22 cellular contexts compared by ENCODE assay signal in the genomic region with DNA sequence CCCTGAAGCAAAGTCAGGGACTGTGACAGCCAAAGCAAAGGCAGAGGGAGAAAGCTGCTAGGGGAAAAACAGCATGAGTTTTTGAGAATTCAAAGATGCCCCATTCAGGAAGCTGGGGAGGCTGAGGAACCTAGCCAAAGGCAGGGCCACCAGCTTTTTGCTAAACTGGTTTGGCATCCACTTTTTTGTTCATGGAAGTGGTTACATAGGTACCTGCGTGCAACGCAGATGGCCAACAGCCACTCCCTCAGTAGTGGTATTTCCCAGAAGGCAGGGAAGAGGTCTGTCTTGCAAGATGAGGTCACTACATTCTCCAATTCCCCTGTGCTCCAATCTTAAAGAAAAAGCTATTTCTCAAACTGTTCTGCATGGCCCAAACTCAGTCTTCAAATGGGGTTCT. TPM values are rescaled to one million over a fixed set of nuclear protein-coding genes. Genes with fewer than 3 reads are reported as not detected.
A peak's percentile ranks its signal among the peaks of the same experiment; 100 is the strongest.
DNase-seq lines count a peak whose midpoint lies in the region; ATAC-seq and TF ChIP-seq lines count a peak whose summit lies in the region.
"Had no signal": no experiment of that assay in that cellular context is flagged by ENCODE, and none has a peak within 500 bp of the region (broad histone marks: within the 10 kb centered on the region; RNA-seq: fewer than 3 reads in every experiment).

No MANE protein-coding gene starts in this region.

- H3K27me3 Mint-ChIP-seq in glutamatergic neuron (ENCODE audit: unreplicated experiment): peaks cover 6% of the 10 kb centered on the region

- DNase-seq in NCI-H345 (lab: John Stamatoyannopoulos, UW): peak; percentile 20
- DNase-seq in NCI-H345 treated with DMSO at 0.1 percent for 48 hours (lab: John Stamatoyannopoulos, UW; ENCODE audit: unreplicated experiment): no peak
- peak in 1 of 2 donors; percentile 30 for DNase-seq in breast epithelium (ENCODE audit: low spot score in 2 of 2)
- DNase-seq in left colon: no peak
- no peak for DNase-seq in upper lobe of right lung
- DNase-seq in glutamatergic neuron: no peak
- no peak for DNase-seq in activated CD4-positive, alpha-beta T cell treated with anti-CD3 and anti-CD28 coated beads for 1 hour
- DNase-seq: activated T-cell treated with anti-CD3 and anti-CD28 coated beads, Interleukin-2, amount 50 U/mL, for 48 hours; effector memory CD8-positive, alpha-beta T cell; HCEC 1CT; hypothalamus; kidney glomerular epithelial cell; NCI-H510A treated with DMSO at 0.1 percent for 48 hours; psoas muscle; SJCRH30; small intestine; stimulated activated CD4-positive, alpha-beta T cell treated with anti-CD3 and anti-CD28 coated beads, Interleukin-4, amount 100 ng/mL, for 24 hours had no signal

- H3K27ac Mint-ChIP-seq in glutamatergic neuron (ENCODE audit: unreplicated experiment): no peak overlapping the region
- H3K27ac Mint-ChIP-seq: activated naive CD4-positive, alpha-beta T cell treated with anti-CD3 and anti-CD28 coated beads, Interleukin-2, amount 50 U/mL, for 24 hours; effector memory CD8-positive, alpha-beta T cell had no signal

- H3K4me1 Mint-ChIP-seq in glutamatergic neuron (ENCODE audit: low read depth, unreplicated experiment): peaks cover 3% of the 10 kb centered on the region
- H3K4me1 Mint-ChIP-seq: activated naive CD4-positive, alpha-beta T cell treated with anti-CD3 and anti-CD28 coated beads, Interleukin-2, amount 50 U/mL, for 24 hours had no signal

- H3K36me3 ChIP-seq in breast epithelium: no peaks in the 10 kb centered on the region
- no peaks in the 10 kb centered on the region for H3K36me3 ChIP-seq in upper lobe of right lung
- H3K36me3 ChIP-seq: BLaER1 treated with 17β-estradiol and CSF1 and Interleukin-3, amounts not matched to agents 10 nM and 100 nM; SJCRH30 had no signal

- no peaks in the 10 kb centered on the region for H3K4me1 ChIP-seq in breast epithelium
- H3K4me1 ChIP-seq in upper lobe of right lung: no peaks in the 10 kb centered on the region
- H3K4me1 ChIP-seq: A549; BLaER1 treated with 17β-estradiol and CSF1 and Interleukin-3, amounts not matched to agents 10 nM and 100 nM; psoas muscle; SJCRH30 had no signal

- H3K27me3 ChIP-seq in breast epithelium (no peaks in the 10 kb centered on the region), upper lobe of right lung (no peaks in the 10 kb centered on the region)
- H3K27me3 ChIP-seq: BLaER1 treated with 17β-estradiol and CSF1 and Interleukin-3, amounts not matched to agents 10 nM and 100 nM; SJCRH30 had no signal

- no peaks in the 10 kb centered on the region for H3K9me3 Mint-ChIP-seq in glutamatergic neuron (ENCODE audit: unreplicated experiment)
- H3K9me3 Mint-ChIP-seq: activated naive CD4-positive, alpha-beta T cell treated with anti-CD3 and anti-CD28 coated beads, Interleukin-2, amount 50 U/mL, for 24 hours; effector memory CD8-positive, alpha-beta T cell had no signal

- TF ChIP-seq POLR2A in breast epithelium (IDR thresholded peaks at IDR 0.05): no peak

- H3K27ac ChIP-seq in breast epithelium (peak overlapping the region; percentile 55 to 74), upper lobe of right lung (no peak overlapping the region)
- H3K27ac ChIP-seq: A549; BLaER1 treated with 17β-estradiol and CSF1 and Interleukin-3, amounts not matched to agents 10 nM and 100 nM; psoas muscle; SJCRH30 had no signal

- H3K36me3 Mint-ChIP-seq in glutamatergic neuron (ENCODE audit: unreplicated experiment): no peaks in the 10 kb centered on the region
- H3K36me3 Mint-ChIP-seq: activated naive CD4-positive, alpha-beta T cell treated with anti-CD3 and anti-CD28 coated beads, Interleukin-2, amount 50 U/mL, for 24 hours had no signal

- no peak overlapping the region for H3K4me3 ChIP-seq in breast epithelium
- H3K4me3 ChIP-seq in upper lobe of right lung: no peak overlapping the region
- H3K4me3 ChIP-seq: A549; BLaER1 treated with 17β-estradiol and CSF1 and Interleukin-3, amounts not matched to agents 10 nM and 100 nM; psoas muscle; SJCRH30 had no signal

- H3K4me3 Mint-ChIP-seq in glutamatergic neuron (ENCODE audit: unreplicated experiment): no peak overlapping the region
- H3K4me3 Mint-ChIP-seq: activated naive CD4-positive, alpha-beta T cell treated with anti-CD3 and anti-CD28 coated beads, Interleukin-2, amount 50 U/mL, for 24 hours; effector memory CD8-positive, alpha-beta T cell had no signal

- TF ChIP-seq CTCF in breast epithelium (IDR thresholded peaks at IDR 0.05) (no peak), upper lobe of right lung (IDR thresholded peaks at IDR 0.05) (no peak), glutamatergic neuron (IDR thresholded peaks at IDR 0.05; ENCODE audit: partially characterized antibody, unreplicated experiment) (no peak)

- H3K9me3 ChIP-seq in breast epithelium: no peaks in the 10 kb centered on the region
- no peaks in the 10 kb centered on the region for H3K9me3 ChIP-seq in upper lobe of right lung
- H3K9me3 ChIP-seq: A549; BLaER1 treated with 17β-estradiol and CSF1 and Interleukin-3, amounts not matched to agents 10 nM and 100 nM; psoas muscle; SJCRH30 had no signal

- intact Hi-C loops in breast epithelium (cut with DNase I; ENCODE audit: low total_unique reads): no loop called here
- intact Hi-C loops in left colon (cut with DNase I, micrococcal nuclease): no loop called here
- intact Hi-C loops in upper lobe of right lung (cut with DNase I): no loop called here

- ATAC-seq in left colon: peak; percentile 25
- ATAC-seq in upper lobe of right lung: peak; percentile 69
- ATAC-seq in HG03139 (IDR thresholded peaks at IDR 0.05; ENCODE audit: unreplicated experiment): no peak
- ATAC-seq: A549; effector memory CD8-positive, alpha-beta T cell; HepG2; psoas muscle had no signal

RNA-seq across cellular contexts. Expression of gene MYO5B, which starts 33.1 kb away (rescaled TPM):
- 10 to 100 TPM in 2 of 3 donors, 1 to 10 TPM in 1; 2.4 to 53.1 (median 22.0) TPM for total RNA-seq in breast epithelium
- 100 to 1,000 TPM; 128 to 139 TPM for total RNA-seq in left colon
- total RNA-seq in upper lobe of right lung: 31.6 TPM
- total RNA-seq in glutamatergic neuron (ENCODE audit: unreplicated experiment): 2.7 TPM
